9 cellular contexts compared by ENCODE assay signal in the genomic region with DNA sequence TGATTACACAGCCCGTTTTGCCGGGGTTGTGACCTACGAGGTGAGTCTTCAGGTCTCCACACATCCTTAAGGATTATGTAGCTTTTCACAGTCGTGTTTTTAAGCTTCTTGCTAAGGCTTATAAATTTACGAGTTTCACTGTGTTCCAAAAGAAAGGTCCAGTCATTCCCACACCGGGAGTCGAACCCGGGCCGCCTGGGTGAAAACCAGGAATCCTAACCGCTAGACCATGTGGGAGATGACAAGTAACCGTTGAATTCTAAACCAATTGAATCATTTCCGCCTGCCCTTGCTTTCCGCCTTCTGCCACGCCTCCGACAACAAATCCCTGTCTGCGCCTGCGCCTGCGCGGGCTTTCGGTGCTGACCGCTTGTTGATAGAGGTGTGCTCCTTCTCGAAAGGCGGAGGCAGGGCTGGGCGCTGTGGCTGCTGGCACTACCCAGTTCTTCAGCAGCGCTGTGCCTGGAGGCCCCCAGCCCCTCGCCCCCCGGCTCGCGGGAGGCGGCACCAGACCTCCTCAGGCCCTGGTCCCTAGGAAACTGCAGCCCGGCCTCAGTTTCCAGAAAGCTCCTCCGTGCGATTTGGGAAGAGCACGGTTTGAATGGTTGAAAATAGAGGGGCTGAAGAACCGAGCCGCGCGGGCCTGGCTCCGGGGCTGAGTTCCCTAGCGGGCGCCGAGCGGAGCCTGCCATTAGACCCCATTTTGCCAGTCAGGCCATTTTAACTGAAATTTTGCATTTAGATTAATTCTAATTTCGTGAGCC.
DNase-seq lines count a peak whose midpoint lies in the region; ATAC-seq, FAIRE-seq and TF ChIP-seq lines count a peak whose summit lies in the region.
"Had no signal": no experiment of that assay in that cellular context is flagged by ENCODE, and none has a peak within 500 bp of the region (broad histone marks: within the 10 kb centered on the region; RNA-seq: fewer than 3 reads in every experiment).

No MANE protein-coding gene starts in this region.

- 0 out of 4 replicates have a peak, but pooled peaks of 1 of the 2 experiments have one; percentile 29 for TF ChIP-seq EP300 in HepG2 (IDR thresholded peaks at IDR 0.05; ENCODE audit: low read depth in 2 of 2, low read length in 2 of 2)
- TF ChIP-seq EP300 in HepG2 (CRISPR knock-in tag; IDR thresholded peaks at IDR 0.05; ENCODE audit: borderline replicate concordance) = no peak; the same call in 1 of the 2 replicates

- H3K4me3 ChIP-seq in dorsolateral prefrontal cortex = peak overlapping the region; percentile 54 to 100 (median 80)
- H3K4me3 ChIP-seq in HepG2 (replicated peaks in 1 of 3; ENCODE audit: insufficient read depth in 1 of 3, low read depth in 2 of 3, low read length in 3 of 3) = peak overlapping the region; percentile 71 to 83 (median 73)

- peak overlapping the region; percentile 76 for H3K4me3 Mint-ChIP-seq in activated CD4-positive, alpha-beta memory T cell treated with anti-CD3 and anti-CD28 coated beads for 36 hours

- peaks cover 3% of the 10 kb centered on the region for H3K36me3 Mint-ChIP-seq in activated CD4-positive, alpha-beta memory T cell treated with anti-CD3 and anti-CD28 coated beads for 36 hours

- no peaks in the 10 kb centered on the region for H3K79me2 ChIP-seq in HepG2 (ENCODE audit: insufficient read depth, low read length)

- no peaks in the 10 kb centered on the region for H3K36me3 ChIP-seq in HepG2 (replicated peaks in 1 of 2; ENCODE audit: control insufficient read depth in 1 of 2, insufficient read depth in 2 of 2, low read length in 2 of 2)

- in situ Hi-C loops in HepG2 (cut with HindIII; ENCODE audit: extremely low pct_ligation_motif_present, low pct_unique_long_range_greater_than_20kb) = no loop called here

- WGBS in HepG2 (ENCODE audit: low lambda C conversion rate) = 1% methylated on average over 31 of the region's 44 CpGs

- H3K27me3 Mint-ChIP-seq in activated CD4-positive, alpha-beta memory T cell treated with anti-CD3 and anti-CD28 coated beads for 36 hours = peaks cover 2% of the 10 kb centered on the region

- peak overlapping the region; percentile 94 for H2AFZ ChIP-seq in HepG2 (ENCODE audit: low read length)

- POLR2A ChIA-PET in activated CD4-positive, alpha-beta memory T cell treated with anti-CD3 and anti-CD28 coated beads for 36 hours (lab: Charles Lee) = interaction anchor here (1.0 kb wide), 1 partner anchor 10 kb away, joined by 3 read pairs; no protein-coding TSS in a partner anchor
- POLR2A ChIA-PET in HepG2 (lab: Yijun Ruan, JAX) = no interaction called here

- CTCF ChIA-PET in activated CD4-positive, alpha-beta memory T cell treated with anti-CD3 and anti-CD28 coated beads for 36 hours (lab: Charles Lee) = no interaction called here
- CTCF ChIA-PET in HepG2 (lab: Yijun Ruan, JAX; ENCODE audit: low intra/inter-chr PET ratio, low total read pairs) = no interaction called here

- peak; percentile 98 for DNase-seq in Ammon's horn (ENCODE audit: low spot score)
- peak; percentile 50 for DNase-seq in GM19238 (ENCODE audit: insufficient read length, low spot score)
- DNase-seq in NCI-H69 (lab: John Stamatoyannopoulos, UW) = peak; percentile 95
- DNase-seq in activated CD4-positive, alpha-beta memory T cell treated with anti-CD3 and anti-CD28 coated beads for 36 hours = peak; percentile 97
- DNase-seq in dorsolateral prefrontal cortex = peak; percentile 95 to 99 (median 96)
- DNase-seq in HepG2 (ENCODE audit: low spot score) = peak; percentile 91
- peak; percentile 94 for DNase-seq in stimulated activated CD4-positive, alpha-beta T cell treated with anti-CD3 and anti-CD28 coated beads, Interleukin-2, amount 100 ng/mL, for 4 hours (ENCODE audit: low read depth)

- peak; percentile 44 to 79; a peak in 3 of 4 replicates for TF ChIP-seq POLR2A in HepG2 (IDR thresholded peaks at IDR 0.05; ENCODE audit: insufficient read depth in 1 of 2, low read depth in 2 of 2, low read length in 2 of 2)

- no peaks in the 10 kb centered on the region; the same call in 1 of the 2 replicates for H3K9me3 ChIP-seq in HepG2 (ENCODE audit: low read length)

- peak overlapping the region; percentile 68 for H3K9ac ChIP-seq in HepG2 (ENCODE audit: insufficient read depth, low read depth, low read length)

- H3K27me3 ChIP-seq in dorsolateral prefrontal cortex (no peaks in the 10 kb centered on the region), HepG2 (ENCODE audit: control insufficient read depth in 1 of 2, insufficient read depth in 2 of 2, low read length in 2 of 2) (no peaks in the 10 kb centered on the region; a peak in 1 of 5 replicates)

- no peaks in the 10 kb centered on the region for H4K20me1 ChIP-seq in HepG2 (ENCODE audit: insufficient read depth, low read length)

- peak overlapping the region; percentile 76 to 100 (median 97) for H3K27ac ChIP-seq in dorsolateral prefrontal cortex
- peak overlapping the region; percentile 79 for H3K27ac ChIP-seq in HepG2 (ENCODE audit: extremely low read length, insufficient read depth, low read length)

- FAIRE-seq in HepG2 (lab: Jason Lieb, UNC) = peak; percentile 73
- FAIRE-seq: TTC549 had no signal

- intact Hi-C loops in activated CD4-positive, alpha-beta memory T cell treated with anti-CD3 and anti-CD28 coated beads for 36 hours (cut with micrococcal nuclease) = loop anchor here (1.0 to 5.0 kb wide), 2 partner anchors 9 to 645 kb away; a partner anchor contains a TSS
- intact Hi-C loops in dorsolateral prefrontal cortex (cut with DNase I) = no loop called here
- intact Hi-C loops in HepG2 (cut with micrococcal nuclease; ENCODE audit: unreplicated experiment) = no loop called here

- no TSS peak for BruUV-seq in HepG2 (replicated peaks; lab: Mats Ljungman, UMichigan)

- H3K4me2 ChIP-seq in HepG2 (ENCODE audit: low read depth, low read length) = peak overlapping the region; percentile 84

- TF ChIP-seq CTCF in dorsolateral prefrontal cortex (IDR thresholded peaks at IDR 0.05 in 54 of 56, conservative IDR thresholded peaks at IDR 0.05 in 2 of 56; ENCODE audit: low read depth in 1 of 56, partially characterized antibody in 56 of 56) (peak in 30 of 56 donors; percentile 4 to 57 (median 28)), HepG2 (CRISPR knock-in tag; IDR thresholded peaks at IDR 0.05) (no peak)

- peaks cover 15% of the 10 kb centered on the region for H3K4me1 ChIP-seq in HepG2 (ENCODE audit: insufficient read depth, low read length)

- no peak for TF ChIP-seq RAD21 in HepG2 (CRISPR knock-in tag; IDR thresholded peaks at IDR 0.05)

- H3K27ac Mint-ChIP-seq in activated CD4-positive, alpha-beta memory T cell treated with anti-CD3 and anti-CD28 coated beads for 36 hours = peak overlapping the region; percentile 95

- H3K4me1 Mint-ChIP-seq in activated CD4-positive, alpha-beta memory T cell treated with anti-CD3 and anti-CD28 coated beads for 36 hours (ENCODE audit: low read depth) = peaks cover 45% of the 10 kb centered on the region

- H3K9me3 Mint-ChIP-seq in activated CD4-positive, alpha-beta memory T cell treated with anti-CD3 and anti-CD28 coated beads for 36 hours = peaks cover 2% of the 10 kb centered on the region

- peak; percentile 80 for ATAC-seq in HG03457 (IDR thresholded peaks at IDR 0.05; ENCODE audit: unreplicated experiment)
- ATAC-seq in HepG2 = peak; percentile 99

TF ChIP-seq in HepG2, 621 proteins besides CTCF, POLR2A, EP300 and RAD21 (continues in another document):
- TF ChIP-seq MEF2D (CRISPR knock-in tag; IDR thresholded peaks at IDR 0.05) = 0 out of 2 replicates have a peak, but pooled peaks have one; percentile 11
- TF ChIP-seq, protein P1, sequence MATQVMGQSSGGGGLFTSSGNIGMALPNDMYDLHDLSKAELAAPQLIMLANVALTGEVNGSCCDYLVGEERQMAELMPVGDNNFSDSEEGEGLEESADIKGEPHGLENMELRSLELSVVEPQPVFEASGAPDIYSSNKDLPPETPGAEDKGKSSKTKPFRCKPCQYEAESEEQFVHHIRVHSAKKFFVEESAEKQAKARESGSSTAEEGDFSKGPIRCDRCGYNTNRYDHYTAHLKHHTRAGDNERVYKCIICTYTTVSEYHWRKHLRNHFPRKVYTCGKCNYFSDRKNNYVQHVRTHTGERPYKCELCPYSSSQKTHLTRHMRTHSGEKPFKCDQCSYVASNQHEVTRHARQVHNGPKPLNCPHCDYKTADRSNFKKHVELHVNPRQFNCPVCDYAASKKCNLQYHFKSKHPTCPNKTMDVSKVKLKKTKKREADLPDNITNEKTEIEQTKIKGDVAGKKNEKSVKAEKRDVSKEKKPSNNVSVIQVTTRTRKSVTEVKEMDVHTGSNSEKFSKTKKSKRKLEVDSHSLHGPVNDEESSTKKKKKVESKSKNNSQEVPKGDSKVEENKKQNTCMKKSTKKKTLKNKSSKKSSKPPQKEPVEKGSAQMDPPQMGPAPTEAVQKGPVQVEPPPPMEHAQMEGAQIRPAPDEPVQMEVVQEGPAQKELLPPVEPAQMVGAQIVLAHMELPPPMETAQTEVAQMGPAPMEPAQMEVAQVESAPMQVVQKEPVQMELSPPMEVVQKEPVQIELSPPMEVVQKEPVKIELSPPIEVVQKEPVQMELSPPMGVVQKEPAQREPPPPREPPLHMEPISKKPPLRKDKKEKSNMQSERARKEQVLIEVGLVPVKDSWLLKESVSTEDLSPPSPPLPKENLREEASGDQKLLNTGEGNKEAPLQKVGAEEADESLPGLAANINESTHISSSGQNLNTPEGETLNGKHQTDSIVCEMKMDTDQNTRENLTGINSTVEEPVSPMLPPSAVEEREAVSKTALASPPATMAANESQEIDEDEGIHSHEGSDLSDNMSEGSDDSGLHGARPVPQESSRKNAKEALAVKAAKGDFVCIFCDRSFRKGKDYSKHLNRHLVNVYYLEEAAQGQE (IDR thresholded peaks at IDR 0.05; ENCODE audit: borderline replicate concordance in 1 of 2, low read depth in 1 of 2, low read length in 2 of 2) = peak in 1 of 2 experiments; percentile 45; a peak in 1 of 4 replicates
- 0 out of 2 replicates have a peak, but pooled peaks have one; percentile 25 for TF ChIP-seq ZNF430 (CRISPR knock-in tag; IDR thresholded peaks at IDR 0.05)
- peak; percentile 61; the same call in 1 of the 2 replicates for TF ChIP-seq RNF2 (conservative IDR thresholded peaks at IDR 0.05; ENCODE audit: low read depth)

Comparison
In these comparisons a context has a peak if more than half of its experiments do, and no peak if none do; other contexts are left out.
1. Peak in every context shown above with its lines: DNase-seq, ATAC-seq, H3K4me3 ChIP-seq and H3K27ac ChIP-seq.